ENCODE assay signal across 8 cellular contexts in genomic region chr22:38706101-38706884, GRCh38.
DNase-seq lines count a peak whose midpoint lies in the region; ATAC-seq lines count a peak whose summit lies in the region.

No MANE protein-coding gene starts in this region.

- peaks cover 28% of the 10 kb centered on the region for H3K4me1 ChIP-seq in effector memory CD4-positive, alpha-beta T cell (ENCODE audit: control insufficient read depth, insufficient read depth, low read length, poor library complexity, severe bottlenecking)

- peak overlapping the region; percentile 95 for H3K4me3 ChIP-seq in effector memory CD4-positive, alpha-beta T cell (ENCODE audit: insufficient read depth, low read depth, low read length, poor library complexity, severe bottlenecking)

- no peaks in the 10 kb centered on the region for H3K36me3 ChIP-seq in effector memory CD4-positive, alpha-beta T cell (ENCODE audit: control insufficient read depth, insufficient read depth, low read length)

- no peaks in the 10 kb centered on the region for H3K9me3 ChIP-seq in effector memory CD4-positive, alpha-beta T cell (ENCODE audit: control insufficient read depth, low read length)

- peak overlapping the region; percentile 93 for H3K27ac Mint-ChIP-seq in memory B cell
- peak overlapping the region; percentile 92 for H3K27ac Mint-ChIP-seq in stimulated activated naive B cell treated with anti-CD40 and anti-IgM and Interleukin-4, amounts not matched to agents 10 μg/mL and 1 μg/mL and 100 μg/mL, for 72 hours

- H3K4me1 Mint-ChIP-seq in memory B cell: peaks cover 46% of the 10 kb centered on the region
- H3K4me1 Mint-ChIP-seq in stimulated activated naive B cell treated with anti-CD40 and anti-IgM and Interleukin-4, amounts not matched to agents 10 μg/mL and 1 μg/mL and 100 μg/mL, for 72 hours: peaks cover 40 to 56% of the 10 kb centered on the region in 2 donors

- peaks cover 4% of the 10 kb centered on the region for H3K36me3 Mint-ChIP-seq in memory B cell
- peaks cover 0 to 23% of the 10 kb centered on the region in 2 donors for H3K36me3 Mint-ChIP-seq in stimulated activated naive B cell treated with anti-CD40 and anti-IgM and Interleukin-4, amounts not matched to agents 10 μg/mL and 1 μg/mL and 100 μg/mL, for 72 hours

- H3K9me3 Mint-ChIP-seq in memory B cell: no peaks in the 10 kb centered on the region
- H3K9me3 Mint-ChIP-seq in stimulated activated naive B cell treated with anti-CD40 and anti-IgM and Interleukin-4, amounts not matched to agents 10 μg/mL and 1 μg/mL and 100 μg/mL, for 72 hours: no peaks in the 10 kb centered on the region

- peak; percentile 3 for ATAC-seq in HG03457 (IDR thresholded peaks at IDR 0.05; ENCODE audit: unreplicated experiment)
- no peak for ATAC-seq in memory B cell (ENCODE audit: low read depth)
- ATAC-seq in stimulated activated naive B cell treated with anti-CD40 and anti-IgM and Interleukin-4, amounts not matched to agents 10 μg/mL and 1 μg/mL and 100 μg/mL, for 72 hours (replicated peaks): peak; percentile 1

- H3K27ac ChIP-seq in effector memory CD4-positive, alpha-beta T cell (ENCODE audit: insufficient read depth, low read length, poor library complexity, severe bottlenecking): peak overlapping the region; percentile 91

- no peaks in the 10 kb centered on the region for H3K27me3 ChIP-seq in effector memory CD4-positive, alpha-beta T cell (replicated peaks; ENCODE audit: control insufficient read depth, insufficient read depth, low read length, poor library complexity, severe bottlenecking)

- no peaks in the 10 kb centered on the region for H3K27me3 Mint-ChIP-seq in memory B cell
- no peaks in the 10 kb centered on the region for H3K27me3 Mint-ChIP-seq in stimulated activated naive B cell treated with anti-CD40 and anti-IgM and Interleukin-4, amounts not matched to agents 10 μg/mL and 1 μg/mL and 100 μg/mL, for 72 hours

- DNase-seq in NCI-H1417 (lab: John Stamatoyannopoulos, UW): peak in 2 of 3 experiments; percentile 66 to 86
- DNase-seq in NCI-H1417 treated with DMSO at 0.1 percent for 48 hours (lab: John Stamatoyannopoulos, UW): no peak
- peak; percentile 37 to 46 for DNase-seq in activated CD4-positive, alpha-beta T cell treated with anti-CD3 and anti-CD28 coated beads for 4 hours
- DNase-seq in effector memory CD4-positive, alpha-beta T cell: peak in 2 of 3 donors; percentile 11 to 32
- DNase-seq in memory B cell (ENCODE audit: low spot score in 2 of 2): peak; percentile 23 to 46
- no peak for DNase-seq in stimulated activated naive B cell treated with anti-CD40 and anti-IgM and Interleukin-4, amounts not matched to agents 10 μg/mL and 1 μg/mL and 100 μg/mL, for 72 hours
- DNase-seq in GF-D8 (lab: John Stamatoyannopoulos, UW): no peak

- peak overlapping the region; percentile 88 for H3K4me3 Mint-ChIP-seq in memory B cell
- H3K4me3 Mint-ChIP-seq in stimulated activated naive B cell treated with anti-CD40 and anti-IgM and Interleukin-4, amounts not matched to agents 10 μg/mL and 1 μg/mL and 100 μg/mL, for 72 hours: peak overlapping the region; percentile 87 to 92

Comparison
In these comparisons a context has a peak if more than half of its experiments do, and no peak if none do; other contexts are left out.
1. DNase-seq: peak in NCI-H1417 (2 of 3), activated CD4-positive, alpha-beta T cell treated with anti-CD3 and anti-CD28 coated beads for 4 hours (2 of 2), effector memory CD4-positive, alpha-beta T cell (2 of 3) and memory B cell (2 of 2); none in NCI-H1417 treated with DMSO at 0.1 percent for 48 hours (single experiment), stimulated activated naive B cell treated with anti-CD40 and anti-IgM and Interleukin-4, amounts not matched to agents 10 μg/mL and 1 μg/mL and 100 μg/mL, for 72 hours (single experiment) and GF-D8 (single experiment).